In genomic region chr20:10200329-10200728, GRCh38 we compare ENCODE assay signal across 22 cellular contexts. TPM values are rescaled to one million over a fixed set of nuclear protein-coding genes. Genes with fewer than 3 reads are reported as not detected.
A peak's percentile ranks its signal among the peaks of the same experiment; 100 is the strongest.
DNase-seq lines count a peak whose midpoint lies in the region; ATAC-seq and TF ChIP-seq lines count a peak whose summit lies in the region.
"Had no signal": no experiment of that assay in that cellular context is flagged by ENCODE, and none has a peak within 500 bp of the region (broad histone marks: within the 10 kb centered on the region; RNA-seq: fewer than 3 reads in every experiment).

No MANE protein-coding gene starts in this region.

- no peaks in the 10 kb centered on the region for H3K36me3 Mint-ChIP-seq in GM23338 (ENCODE audit: low read depth)
- H3K36me3 Mint-ChIP-seq: CD4-positive, alpha-beta memory T cell had no signal

- H3K27me3 ChIP-seq in GM23338 (ENCODE audit: insufficient read depth) = no peaks in the 10 kb centered on the region
- peaks cover 2% of the 10 kb centered on the region for H3K27me3 ChIP-seq in osteoblast (ENCODE audit: insufficient read depth, low read length)
- H3K27me3 ChIP-seq in gastroesophageal sphincter = peaks cover 3% of the 10 kb centered on the region

- no peak overlapping the region for H3K4me3 ChIP-seq in GM23338
- no peak overlapping the region for H3K4me3 ChIP-seq in astrocyte of the spinal cord (ENCODE audit: low read depth, low read length)
- no peak overlapping the region for H3K4me3 ChIP-seq in osteoblast (ENCODE audit: insufficient read depth, low read length)
- no peak overlapping the region for H3K4me3 ChIP-seq in gastroesophageal sphincter
- H3K4me3 ChIP-seq: GM12878 had no signal

- no peak overlapping the region for H3K27ac Mint-ChIP-seq in GM23338
- H3K27ac Mint-ChIP-seq: CD4-positive, alpha-beta memory T cell had no signal

- no peaks in the 10 kb centered on the region for H3K79me2 ChIP-seq in GM23338 (replicated peaks; ENCODE audit: insufficient read depth)
- no peaks in the 10 kb centered on the region for H3K79me2 ChIP-seq in osteoblast (ENCODE audit: insufficient read depth, low read length)

- H3K4me3 Mint-ChIP-seq in GM23338 = no peak overlapping the region
- H3K4me3 Mint-ChIP-seq: CD4-positive, alpha-beta memory T cell had no signal

- H2AFZ ChIP-seq in GM23338 (peak overlapping the region; percentile 63; the same call in 1 of the 2 replicates), osteoblast (ENCODE audit: low read length) (no peak overlapping the region)

- H3K9me3 Mint-ChIP-seq in GM23338 = no peaks in the 10 kb centered on the region; the same call in 2 of the 3 replicates
- H3K9me3 Mint-ChIP-seq: CD4-positive, alpha-beta memory T cell had no signal

- H3K9me3 ChIP-seq in osteoblast (ENCODE audit: low read depth, low read length) (no peaks in the 10 kb centered on the region), gastroesophageal sphincter (no peaks in the 10 kb centered on the region)
- H3K9me3 ChIP-seq: Caco-2 had no signal

- no peak overlapping the region for H3K4me2 ChIP-seq in GM23338
- H3K4me2 ChIP-seq in osteoblast (ENCODE audit: insufficient read depth, low read length) = no peak overlapping the region

- TF ChIP-seq EP300 in gastroesophageal sphincter (IDR thresholded peaks at IDR 0.05) = no peak

- H3K4me1 ChIP-seq in GM23338 (ENCODE audit: insufficient read depth) (no peaks in the 10 kb centered on the region), osteoblast (ENCODE audit: insufficient read depth, low read length) (no peaks in the 10 kb centered on the region), gastroesophageal sphincter (no peaks in the 10 kb centered on the region)
- H3K4me1 ChIP-seq: Caco-2 had no signal

- TF ChIP-seq CTCF in GM23338 (conservative IDR thresholded peaks at IDR 0.05; ENCODE audit: low read depth in 2 of 2) (no peak), astrocyte of the spinal cord (IDR thresholded peaks at IDR 0.05; ENCODE audit: low read depth, low read length) (no peak), osteoblast (IDR thresholded peaks at IDR 0.05; ENCODE audit: extremely low read depth, low read depth, low read length) (no peak), gastroesophageal sphincter (IDR thresholded peaks at IDR 0.05) (no peak)

- in situ Hi-C loops in astrocyte of the spinal cord (cut with HindIII; ENCODE audit: low sequenced_read_pairs) = no loop called here

- no peak for ATAC-seq in GM23338
- no peak for ATAC-seq in gastroesophageal sphincter
- ATAC-seq: GM12878, Panc1 had no signal

- H4K20me1 ChIP-seq in GM23338 (replicated peaks; ENCODE audit: insufficient read depth) (no peaks in the 10 kb centered on the region), osteoblast (ENCODE audit: insufficient read depth, low read length) (no peaks in the 10 kb centered on the region)

- no peaks in the 10 kb centered on the region for H3F3A ChIP-seq in GM23338 (replicated peaks; ENCODE audit: low read depth)

- no peaks in the 10 kb centered on the region for H3K27me3 Mint-ChIP-seq in GM23338 (ENCODE audit: insufficient read depth, low read depth, poor library complexity)

- TF ChIP-seq POLR2A in gastroesophageal sphincter (IDR thresholded peaks at IDR 0.05) = no peak

- DNase-seq in GM23338 (ENCODE audit: low spot score) (no peak), astrocyte of the spinal cord (ENCODE audit: low read depth, low spot score) (peak; percentile 60), fibroblast of gingiva (ENCODE audit: low read depth) (peak; percentile 42), osteoblast (ENCODE audit: insufficient read length, low spot score, missing footprints) (peak; percentile 60), AG08396 (ENCODE audit: low spot score) (no peak), NCI-H748 (lab: John Stamatoyannopoulos, UW; ENCODE audit: unreplicated experiment) (no peak)
- DNase-seq: C1 segment of cervical spinal cord; Caco-2; CD4-positive, alpha-beta memory T cell; HCEC 1CT; KG1; NCI-H1048; NCI-H1417 treated with DMSO at 0.1 percent for 48 hours; NCI-H1694 treated with DMSO at 0.1 percent for 48 hours; NCI-H2081; NCI-H2227 treated with DMSO at 0.1 percent for 48 hours; NCI-H526 treated with DMSO at 0.1 percent for 48 hours; SHP77 had no signal

- no peak overlapping the region for H3K27ac ChIP-seq in GM23338 (ENCODE audit: low read depth)
- no peak overlapping the region for H3K27ac ChIP-seq in osteoblast (ENCODE audit: low read depth, low read length)
- no peak overlapping the region for H3K27ac ChIP-seq in gastroesophageal sphincter
- H3K27ac ChIP-seq: RWPE1 had no signal

- H3K4me1 Mint-ChIP-seq in GM23338 = peaks cover 4% of the 10 kb centered on the region
- H3K4me1 Mint-ChIP-seq: CD4-positive, alpha-beta memory T cell had no signal

- no peaks in the 10 kb centered on the region for H3K36me3 ChIP-seq in GM23338 (ENCODE audit: insufficient read depth)
- no peaks in the 10 kb centered on the region for H3K36me3 ChIP-seq in osteoblast (ENCODE audit: insufficient read depth, low read length)
- H3K36me3 ChIP-seq in gastroesophageal sphincter = no peaks in the 10 kb centered on the region

- H3K9me2 ChIP-seq in GM23338 (ENCODE audit: insufficient read depth) = no peaks in the 10 kb centered on the region; the same call in 1 of the 2 replicates

TF ChIP-seq in GM23338, 12 proteins besides CTCF, POLR2A, EP300 and RAD21:
- TF ChIP-seq ZNF114 (CRISPR knock-in tag; IDR thresholded peaks at IDR 0.05) (no peak), CREB1 (CRISPR knock-in tag; IDR thresholded peaks at IDR 0.05; ENCODE audit: low read depth) (no peak), EZH2 (IDR thresholded peaks at IDR 0.05; ENCODE audit: low read depth, unreplicated experiment) (no peak), ZNF331 (CRISPR knock-in tag; IDR thresholded peaks at IDR 0.05; ENCODE audit: low read depth) (no peak)

RNA-seq across cellular contexts. Expression of gene SNAP25, which starts 18.3 kb away (rescaled TPM):
- 0.78 and 1.3 TPM in 2 replicates for total RNA-seq in GM23338 (2014; rRNA removed; shearing (Covaris generic))
- polyA plus RNA-seq in GM23338 (2016; fragmentation: Nextera tagmentation; extraction: Ambion mirVana) = 0.73 and 0.82 TPM in 2 replicates
- 1.8 TPM in 2 replicates for total RNA-seq in osteoblast
- 1 to 10 TPM in 3 of 4 donors, under 1 TPM in 1; 0.47 to 5.5 (median 2.3) TPM for total RNA-seq in gastroesophageal sphincter
- total RNA-seq: Caco-2; CD4-positive, alpha-beta memory T cell; GM12878 had no signal
- polyA plus RNA-seq: GM12878 had no signal

Comparison
In these comparisons a context has a peak if more than half of its experiments do, and no peak if none do; other contexts are left out.
1. DNase-seq: peak in astrocyte of the spinal cord (single experiment), fibroblast of gingiva (single experiment) and osteoblast (single experiment); none in GM23338 (single experiment), AG08396 (single experiment) and NCI-H748 (single experiment).